26 cellular contexts compared by ENCODE assay signal in the genomic region with DNA sequence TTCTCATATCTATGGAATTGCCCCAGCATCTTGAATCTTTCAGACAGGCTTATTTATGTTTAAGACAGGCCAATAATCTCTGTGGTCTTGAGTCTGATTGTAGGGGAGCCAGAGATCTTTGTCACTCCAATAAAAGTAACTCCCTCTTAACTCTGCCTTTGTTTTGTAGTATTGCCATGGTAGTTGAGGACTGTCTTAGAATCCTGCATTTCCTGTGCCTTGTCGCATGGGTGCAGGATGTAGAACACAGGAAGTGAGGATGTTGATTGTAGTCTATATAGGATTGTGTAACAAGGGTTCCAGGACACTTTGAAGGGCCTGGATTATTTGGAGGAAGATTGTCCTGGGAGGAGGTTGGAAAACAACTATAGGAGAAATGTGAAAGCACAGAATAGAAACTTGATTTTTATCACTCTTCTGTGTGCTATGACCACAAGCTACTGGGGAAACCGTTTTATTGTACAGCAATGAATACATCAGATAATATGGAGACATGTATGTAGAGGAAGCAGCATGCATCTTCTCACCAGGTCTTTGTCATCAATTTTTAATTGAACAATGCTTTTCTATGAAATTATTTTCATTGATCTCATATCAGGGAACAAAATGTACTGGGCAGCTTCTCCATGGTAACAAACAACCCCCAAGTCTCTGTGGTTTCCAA.
DNase-seq lines count a peak whose midpoint lies in the region; ATAC-seq lines count a peak whose summit lies in the region.
"Had no signal": no experiment of that assay in that cellular context is flagged by ENCODE, and none has a peak within 500 bp of the region (broad histone marks: within the 10 kb centered on the region; RNA-seq: fewer than 3 reads in every experiment).

No MANE protein-coding gene starts in this region.

- H3K4me3 Mint-ChIP-seq in activated naive CD8-positive, alpha-beta T cell treated with anti-CD3 and anti-CD28 coated beads, Interleukin-2, amount 10 ng/mL, durations not matched to agents 7 days and 5 days, result no peak overlapping the region
- no peak overlapping the region for H3K4me3 Mint-ChIP-seq in activated naive CD8-positive, alpha-beta T cell treated with anti-CD3 and anti-CD28 coated beads, Interleukin-2, amount 50 U/mL, for 24 hours
- no peak overlapping the region for H3K4me3 Mint-ChIP-seq in stimulated activated effector memory CD8-positive, alpha-beta T cell treated with anti-CD3 and anti-CD28 coated beads, Interleukin-12 subunit alpha, Interleukin-12 subunit beta, amount 100 ng/mL, for 72 hours
- H3K4me3 Mint-ChIP-seq: activated naive CD4-positive, alpha-beta T cell treated with anti-CD3 and anti-CD28 coated beads, Interleukin-2, amount 50 U/mL, for 24 hours; activated T-helper 1 cell treated with anti-CD3 and anti-CD28 coated beads, Interleukin-12 subunit alpha, Interleukin-12 subunit beta, Interleukin-2, Interleukin-4 antibody, amounts not matched to agents 30 ng/mL and 10 ng/mL and 1 ng/mL, durations not matched to agents 14 hours and 24 hours and 36 hours; CD14-positive monocyte; memory B cell; naive B cell had no signal

- H3K27ac Mint-ChIP-seq in activated naive CD8-positive, alpha-beta T cell treated with anti-CD3 and anti-CD28 coated beads, Interleukin-2, amount 10 ng/mL, durations not matched to agents 7 days and 5 days, result no peak overlapping the region
- no peak overlapping the region for H3K27ac Mint-ChIP-seq in activated naive CD8-positive, alpha-beta T cell treated with anti-CD3 and anti-CD28 coated beads, Interleukin-2, amount 50 U/mL, for 24 hours
- H3K27ac Mint-ChIP-seq in stimulated activated effector memory CD8-positive, alpha-beta T cell treated with anti-CD3 and anti-CD28 coated beads, Interleukin-12 subunit alpha, Interleukin-12 subunit beta, amount 100 ng/mL, for 72 hours, result peak overlapping the region; percentile 11
- H3K27ac Mint-ChIP-seq: activated naive CD4-positive, alpha-beta T cell treated with anti-CD3 and anti-CD28 coated beads, Interleukin-2, amount 50 U/mL, for 24 hours; activated T-helper 1 cell treated with anti-CD3 and anti-CD28 coated beads, Interleukin-12 subunit alpha, Interleukin-12 subunit beta, Interleukin-2, Interleukin-4 antibody, amounts not matched to agents 30 ng/mL and 10 ng/mL and 1 ng/mL, durations not matched to agents 14 hours and 24 hours and 36 hours; CD14-positive monocyte; memory B cell had no signal

- peaks cover 4% of the 10 kb centered on the region for H3K9me3 Mint-ChIP-seq in activated naive CD8-positive, alpha-beta T cell treated with anti-CD3 and anti-CD28 coated beads, Interleukin-2, amount 10 ng/mL, durations not matched to agents 7 days and 5 days
- H3K9me3 Mint-ChIP-seq in activated naive CD8-positive, alpha-beta T cell treated with anti-CD3 and anti-CD28 coated beads, Interleukin-2, amount 50 U/mL, for 24 hours, result peaks cover 12% of the 10 kb centered on the region
- no peaks in the 10 kb centered on the region for H3K9me3 Mint-ChIP-seq in stimulated activated effector memory CD8-positive, alpha-beta T cell treated with anti-CD3 and anti-CD28 coated beads, Interleukin-12 subunit alpha, Interleukin-12 subunit beta, amount 100 ng/mL, for 72 hours
- H3K9me3 Mint-ChIP-seq: activated naive CD4-positive, alpha-beta T cell treated with anti-CD3 and anti-CD28 coated beads, Interleukin-2, amount 50 U/mL, for 24 hours; memory B cell had no signal

- H3K4me3 ChIP-seq in Jurkat, Clone E6-1 (ENCODE audit: low read length), result no peak overlapping the region
- H3K4me3 ChIP-seq: ascending aorta, cardiac muscle cell, gastrocnemius medialis, psoas muscle, thoracic aorta had no signal

- H3K36me3 Mint-ChIP-seq in activated naive CD8-positive, alpha-beta T cell treated with anti-CD3 and anti-CD28 coated beads, Interleukin-2, amount 10 ng/mL, durations not matched to agents 7 days and 5 days, result peaks cover 3% of the 10 kb centered on the region
- H3K36me3 Mint-ChIP-seq in activated naive CD8-positive, alpha-beta T cell treated with anti-CD3 and anti-CD28 coated beads, Interleukin-2, amount 50 U/mL, for 24 hours (ENCODE audit: low read depth), result peaks cover 8% of the 10 kb centered on the region
- H3K36me3 Mint-ChIP-seq in stimulated activated effector memory CD8-positive, alpha-beta T cell treated with anti-CD3 and anti-CD28 coated beads, Interleukin-12 subunit alpha, Interleukin-12 subunit beta, amount 100 ng/mL, for 72 hours, result peaks cover 5% of the 10 kb centered on the region
- H3K36me3 Mint-ChIP-seq: activated naive CD4-positive, alpha-beta T cell treated with anti-CD3 and anti-CD28 coated beads, Interleukin-2, amount 50 U/mL, for 24 hours; CD14-positive monocyte; memory B cell had no signal

- POLR2A ChIA-PET in activated naive CD8-positive, alpha-beta T cell treated with anti-CD3 and anti-CD28 coated beads, Interleukin-2, amount 10 ng/mL, durations not matched to agents 7 days and 5 days (lab: Charles Lee), result interaction anchor here (0.6 kb wide), 1 partner anchor 559 kb away, joined by 3 read pairs; no protein-coding TSS in a partner anchor

- H3K27me3 Mint-ChIP-seq in activated naive CD8-positive, alpha-beta T cell treated with anti-CD3 and anti-CD28 coated beads, Interleukin-2, amount 10 ng/mL, durations not matched to agents 7 days and 5 days, result no peaks in the 10 kb centered on the region
- H3K27me3 Mint-ChIP-seq in activated naive CD8-positive, alpha-beta T cell treated with anti-CD3 and anti-CD28 coated beads, Interleukin-2, amount 50 U/mL, for 24 hours, result no peaks in the 10 kb centered on the region
- H3K27me3 Mint-ChIP-seq: activated naive CD4-positive, alpha-beta T cell treated with anti-CD3 and anti-CD28 coated beads, Interleukin-2, amount 50 U/mL, for 24 hours had no signal

- no peak for DNase-seq in activated naive CD8-positive, alpha-beta T cell treated with anti-CD3 and anti-CD28 coated beads, Interleukin-2, amount 10 ng/mL, durations not matched to agents 7 days and 5 days
- DNase-seq in activated naive CD8-positive, alpha-beta T cell treated with anti-CD3 and anti-CD28 coated beads, Interleukin-2, amount 50 U/mL, for 24 hours, result no peak
- peak; percentile 18 for DNase-seq in Jurkat, Clone E6-1 (ENCODE audit: low read depth, low spot score)
- DNase-seq in central memory CD4-positive, alpha-beta T cell, result peak; percentile 47
- no peak for DNase-seq in stimulated activated effector memory CD8-positive, alpha-beta T cell treated with anti-CD3 and anti-CD28 coated beads, Interleukin-12 subunit alpha, Interleukin-12 subunit beta, amount 100 ng/mL, for 72 hours (ENCODE audit: low spot score in 2 of 2)
- no peak for DNase-seq in cerebellar cortex (ENCODE audit: low spot score)
- DNase-seq: activated CD4-positive, alpha-beta T cell treated with anti-CD3 and anti-CD28 coated beads for 4 hours; DMS 273 treated with DMSO at 0.1 percent for 48 hours; gastrocnemius medialis; H7; left cardiac atrium; naive B cell; NCI-H187 treated with DMSO at 0.1 percent for 48 hours; NCI-H2227 treated with DMSO at 0.1 percent for 48 hours; NCI-H774; occipital lobe; psoas muscle; stimulated activated naive CD4-positive, alpha-beta T cell treated with Interleukin-2 at 50 U/mL for 16 hours had no signal

- H3K4me1 Mint-ChIP-seq in activated naive CD8-positive, alpha-beta T cell treated with anti-CD3 and anti-CD28 coated beads, Interleukin-2, amount 10 ng/mL, durations not matched to agents 7 days and 5 days, result peaks cover 9% of the 10 kb centered on the region
- peaks cover 31% of the 10 kb centered on the region for H3K4me1 Mint-ChIP-seq in activated naive CD8-positive, alpha-beta T cell treated with anti-CD3 and anti-CD28 coated beads, Interleukin-2, amount 50 U/mL, for 24 hours
- peaks cover 28% of the 10 kb centered on the region for H3K4me1 Mint-ChIP-seq in stimulated activated effector memory CD8-positive, alpha-beta T cell treated with anti-CD3 and anti-CD28 coated beads, Interleukin-12 subunit alpha, Interleukin-12 subunit beta, amount 100 ng/mL, for 72 hours
- H3K4me1 Mint-ChIP-seq: CD14-positive monocyte had no signal

- peak; percentile 63 for ATAC-seq in activated naive CD8-positive, alpha-beta T cell treated with anti-CD3 and anti-CD28 coated beads, Interleukin-2, amount 10 ng/mL, durations not matched to agents 7 days and 5 days (ENCODE audit: low read depth)
- no peak for ATAC-seq in activated naive CD8-positive, alpha-beta T cell treated with anti-CD3 and anti-CD28 coated beads, Interleukin-2, amount 50 U/mL, for 24 hours
- ATAC-seq in stimulated activated effector memory CD8-positive, alpha-beta T cell treated with anti-CD3 and anti-CD28 coated beads, Interleukin-12 subunit alpha, Interleukin-12 subunit beta, amount 100 ng/mL, for 72 hours, result peak; percentile 57
- no peak for ATAC-seq in GM21515 (IDR thresholded peaks at IDR 0.05; ENCODE audit: unreplicated experiment)
- ATAC-seq: gastrocnemius medialis, left cardiac atrium, psoas muscle had no signal

Comparison
In these comparisons a context has a peak if more than half of its experiments do, and no peak if none do; other contexts are left out.
1. ATAC-seq: peak in activated naive CD8-positive, alpha-beta T cell treated with anti-CD3 and anti-CD28 coated beads, Interleukin-2, amount 10 ng/mL, durations not matched to agents 7 days and 5 days (single experiment) and stimulated activated effector memory CD8-positive, alpha-beta T cell treated with anti-CD3 and anti-CD28 coated beads, Interleukin-12 subunit alpha, Interleukin-12 subunit beta, amount 100 ng/mL, for 72 hours (single experiment); none in activated naive CD8-positive, alpha-beta T cell treated with anti-CD3 and anti-CD28 coated beads, Interleukin-2, amount 50 U/mL, for 24 hours (single experiment) and GM21515 (single experiment).
2. DNase-seq: peak in Jurkat, Clone E6-1 (single experiment) and central memory CD4-positive, alpha-beta T cell (single experiment); none in activated naive CD8-positive, alpha-beta T cell treated with anti-CD3 and anti-CD28 coated beads, Interleukin-2, amount 10 ng/mL, durations not matched to agents 7 days and 5 days (single experiment), activated naive CD8-positive, alpha-beta T cell treated with anti-CD3 and anti-CD28 coated beads, Interleukin-2, amount 50 U/mL, for 24 hours (single experiment), stimulated activated effector memory CD8-positive, alpha-beta T cell treated with anti-CD3 and anti-CD28 coated beads, Interleukin-12 subunit alpha, Interleukin-12 subunit beta, amount 100 ng/mL, for 72 hours (0 of 2) and cerebellar cortex (single experiment).